In genomic region chr1:117284408-117285215, GRCh38 we compare ENCODE assay signal across 1 cellular context.
TF ChIP-seq lines count a peak whose summit lies in the region.

No MANE protein-coding gene starts in this region.

TF ChIP-seq in H1, 55 proteins besides CTCF, POLR2A, EP300 and RAD21 (continued from another document):
- TF ChIP-seq ATF2 (IDR thresholded peaks at IDR 0.05; ENCODE audit: low read length) (no peak), ASH2L (IDR thresholded peaks at IDR 0.05; ENCODE audit: low read length) (no peak)
TF ChIP-seq in H1: peak in this region for 1.
